Comparison of ENCODE assay signal across 9 cellular contexts in genomic region chr1:179175011-179175934, GRCh38. TPM values are rescaled to one million over a fixed set of nuclear protein-coding genes. Genes with fewer than 3 reads are reported as not detected.
DNase-seq lines count a peak whose midpoint lies in the region; ATAC-seq and TF ChIP-seq lines count a peak whose summit lies in the region.
"Had no signal": no experiment of that assay in that cellular context is flagged by ENCODE, and none has a peak within 500 bp of the region (broad histone marks: within the 10 kb centered on the region; RNA-seq: fewer than 3 reads in every experiment).

No MANE protein-coding gene starts in this region.

- no peaks in the 10 kb centered on the region for H3K9me3 Mint-ChIP-seq in dendritic cell treated with granulocyte-macrophage colony-stimulating factor and Interleukin-4, amounts not matched to agents 40 ng/mL and 50 ng/mL, for 4 days
- no peaks in the 10 kb centered on the region for H3K9me3 Mint-ChIP-seq in progenitor cell of endocrine pancreas (ENCODE audit: low read depth)

- no peak overlapping the region for H2BK15ac ChIP-seq in neuronal stem cell (ENCODE audit: low read length)

- H4K91ac ChIP-seq in neuronal stem cell (ENCODE audit: low read depth, low read length, poor library complexity), result no peak overlapping the region

- H3K9ac ChIP-seq in neuronal stem cell (ENCODE audit: low read depth, low read length, poor library complexity), result no peak overlapping the region

- peaks cover 23% of the 10 kb centered on the region for H3K4me1 Mint-ChIP-seq in dendritic cell treated with granulocyte-macrophage colony-stimulating factor and Interleukin-4, amounts not matched to agents 40 ng/mL and 50 ng/mL, for 4 days (ENCODE audit: low read depth)
- no peaks in the 10 kb centered on the region for H3K4me1 Mint-ChIP-seq in progenitor cell of endocrine pancreas (ENCODE audit: low read depth)

- no peak overlapping the region for H2BK12ac ChIP-seq in neuronal stem cell (ENCODE audit: low read length)

- ATAC-seq in mucosa of descending colon (peak; percentile 36), GM19035 (IDR thresholded peaks at IDR 0.05; ENCODE audit: unreplicated experiment) (no peak)

- no peak overlapping the region for H2AK5ac ChIP-seq in neuronal stem cell (ENCODE audit: low read depth, low read length)

- H3K18ac ChIP-seq in neuronal stem cell (ENCODE audit: low read length), result no peak overlapping the region

- no peak overlapping the region for H2AFZ ChIP-seq in neuronal stem cell (ENCODE audit: low read length)

- no peak overlapping the region for H3K4me3 Mint-ChIP-seq in dendritic cell treated with granulocyte-macrophage colony-stimulating factor and Interleukin-4, amounts not matched to agents 40 ng/mL and 50 ng/mL, for 4 days
- H3K4me3 Mint-ChIP-seq in progenitor cell of endocrine pancreas (ENCODE audit: low read depth), result no peak overlapping the region

- TF ChIP-seq CTCF in AG09309 (IDR thresholded peaks at IDR 0.05; ENCODE audit: control insufficient read depth, insufficient read depth, low read depth, low read length, missing control alignments) (no peak), mucosa of descending colon (IDR thresholded peaks at IDR 0.05) (no peak), progenitor cell of endocrine pancreas (IDR thresholded peaks at IDR 0.05; ENCODE audit: unreplicated experiment) (no peak)

- no CpG with 5 or more reads among the region's 5 CpGs for whole genome bisulfite sequencing in neuronal stem cell (ENCODE audit: extremely low coverage in 2 of 2, insufficient read length in 2 of 2, insufficient replicate concordance in 1 of 2), 2 donors

- no peak overlapping the region for H3K27ac ChIP-seq in neuronal stem cell (replicated peaks; ENCODE audit: low read length)

- H3K4ac ChIP-seq in neuronal stem cell (ENCODE audit: low read length), result no peak overlapping the region

- H2BK5ac ChIP-seq in neuronal stem cell (ENCODE audit: low read length), result no peak overlapping the region

- no peak overlapping the region for H2BK120ac ChIP-seq in neuronal stem cell (ENCODE audit: low read depth, low read length)

- H3K27me3 ChIP-seq in neuronal stem cell (ENCODE audit: control insufficient read depth in 3 of 3, insufficient read depth in 3 of 3, low read depth in 1 of 3, low read length in 3 of 3), result no peaks in the 10 kb centered on the region

- peak; percentile 73 for DNase-seq in AG09309 (ENCODE audit: low read depth)
- peak; percentile 48 to 90 for DNase-seq in NOMO-1 (lab: John Stamatoyannopoulos, UW; ENCODE audit: unreplicated experiment in 2 of 2)
- no peak for DNase-seq in mucosa of descending colon
- DNase-seq in progenitor cell of endocrine pancreas (ENCODE audit: low spot score, unreplicated experiment), result no peak
- DNase-seq in OCI-M2 (lab: John Stamatoyannopoulos, UW; ENCODE audit: unreplicated experiment), result no peak
- no peak for DNase-seq in neuronal stem cell (ENCODE audit: low spot score)
- DNase-seq: DMS153 had no signal

- H3K23ac ChIP-seq in neuronal stem cell (ENCODE audit: low read depth, low read length, poor library complexity), result no peak overlapping the region

- H3K79me1 ChIP-seq in neuronal stem cell (ENCODE audit: low read depth, low read length), result no peaks in the 10 kb centered on the region

- H3K4me3 ChIP-seq in AG09309 (ENCODE audit: control insufficient read depth, low read depth, low read length) (no peak overlapping the region), mucosa of descending colon (no peak overlapping the region), neuronal stem cell (ENCODE audit: low read length in 2 of 2) (no peak overlapping the region)

- H3K14ac ChIP-seq in neuronal stem cell (ENCODE audit: low read length), result no peak overlapping the region

- intact Hi-C loops in dendritic cell treated with granulocyte-macrophage colony-stimulating factor and Interleukin-4, amounts not matched to agents 40 ng/mL and 50 ng/mL, for 4 days (cut with micrococcal nuclease), result loop anchor here (2.0 to 5.0 kb wide), 2 partner anchors 14 to 33 kb away; no protein-coding TSS in a partner anchor
- intact Hi-C loops in mucosa of descending colon (cut with DNase I, micrococcal nuclease), result no loop called here

- H3K36me3 Mint-ChIP-seq in dendritic cell treated with granulocyte-macrophage colony-stimulating factor and Interleukin-4, amounts not matched to agents 40 ng/mL and 50 ng/mL, for 4 days (ENCODE audit: low read depth), result no peaks in the 10 kb centered on the region
- no peaks in the 10 kb centered on the region for H3K36me3 Mint-ChIP-seq in progenitor cell of endocrine pancreas (ENCODE audit: insufficient read depth)

- H3K27ac Mint-ChIP-seq in dendritic cell treated with granulocyte-macrophage colony-stimulating factor and Interleukin-4, amounts not matched to agents 40 ng/mL and 50 ng/mL, for 4 days, result peak overlapping the region; percentile 70
- no peak overlapping the region for H3K27ac Mint-ChIP-seq in progenitor cell of endocrine pancreas

- H3K4me1 ChIP-seq in mucosa of descending colon (ENCODE audit: low read depth), result no peaks in the 10 kb centered on the region
- no peaks in the 10 kb centered on the region for H3K4me1 ChIP-seq in neuronal stem cell (ENCODE audit: control insufficient read depth in 2 of 2, insufficient read depth in 1 of 2, low read depth in 1 of 2, low read length in 2 of 2)

- H3K36me3 ChIP-seq in mucosa of descending colon (ENCODE audit: low read depth) (no peaks in the 10 kb centered on the region), neuronal stem cell (replicated peaks in 1 of 2; ENCODE audit: control insufficient read depth in 2 of 2, insufficient read depth in 2 of 2, low read length in 2 of 2) (no peaks in the 10 kb centered on the region)

- no peaks in the 10 kb centered on the region for H3K9me3 ChIP-seq in mucosa of descending colon
- H3K9me3 ChIP-seq in neuronal stem cell (replicated peaks in 1 of 2; ENCODE audit: control insufficient read depth in 2 of 2, insufficient read depth in 1 of 2, low read depth in 1 of 2, low read length in 2 of 2), result no peaks in the 10 kb centered on the region

- H3K27me3 Mint-ChIP-seq in dendritic cell treated with granulocyte-macrophage colony-stimulating factor and Interleukin-4, amounts not matched to agents 40 ng/mL and 50 ng/mL, for 4 days, result no peaks in the 10 kb centered on the region
- no peaks in the 10 kb centered on the region for H3K27me3 Mint-ChIP-seq in progenitor cell of endocrine pancreas

- no peak overlapping the region for H3K4me2 ChIP-seq in neuronal stem cell (ENCODE audit: insufficient read depth, low read length, poor library complexity, severe bottlenecking)

- no peak overlapping the region for H4K8ac ChIP-seq in neuronal stem cell (ENCODE audit: low read depth, low read length)

RNA-seq across cellular contexts. Expression of gene ABL2, which starts 54.2 kb away (rescaled TPM):
- 10 to 100 TPM; 14.8 to 22.2 (median 18.6) TPM for total RNA-seq in mucosa of descending colon
- total RNA-seq in progenitor cell of endocrine pancreas, result 23.7 and 25.1 TPM in 2 replicates
- 7.8 TPM for polyA plus RNA-seq in neuronal stem cell (2013, experiment 1 of 2)
- 8.4 TPM for polyA plus RNA-seq in neuronal stem cell (2013, experiment 2 of 2)

Comparison
In these comparisons a context has a peak if more than half of its experiments do, and no peak if none do; other contexts are left out.
1. DNase-seq: peak in AG09309 (single experiment) and NOMO-1 (2 of 2); none in mucosa of descending colon (0 of 3), progenitor cell of endocrine pancreas (single experiment), OCI-M2 (single experiment) and neuronal stem cell (single experiment).